10 cellular contexts compared by ENCODE assay signal in genomic region chr11:122157540-122158173, GRCh38. TPM values are rescaled to one million over a fixed set of nuclear protein-coding genes. Genes with fewer than 3 reads are reported as not detected.
A peak's percentile ranks its signal among the peaks of the same experiment; 100 is the strongest.
DNase-seq lines count a peak whose midpoint lies in the region; TF ChIP-seq lines count a peak whose summit lies in the region.
"Had no signal": no experiment of that assay in that cellular context is flagged by ENCODE, and none has a peak within 500 bp of the region (broad histone marks: within the 10 kb centered on the region; RNA-seq: fewer than 3 reads in every experiment).

No MANE protein-coding gene starts in this region.

- intact Hi-C loops in uterus (cut with DNase I; ENCODE audit: low total_unique reads): loop anchor here (10.0 kb wide), 2 partner anchors 47 to 53 kb away; no protein-coding TSS in a partner anchor

- H3K36me3 ChIP-seq in uterus: no peaks in the 10 kb centered on the region

- H3K27ac ChIP-seq in uterus: peak overlapping the region; percentile 87 to 93

- no peaks in the 10 kb centered on the region for H3K9me3 Mint-ChIP-seq in activated naive CD4-positive, alpha-beta T cell treated with anti-CD3 and anti-CD28 coated beads, Interleukin-2, amount 50 U/mL, for 24 hours
- H3K9me3 Mint-ChIP-seq in mesothelial cell of epicardium (no peaks in the 10 kb centered on the region), endothelial cell (ENCODE audit: unreplicated experiment) (no peaks in the 10 kb centered on the region)

- peak overlapping the region; percentile 64 for H3K4me3 Mint-ChIP-seq in activated naive CD4-positive, alpha-beta T cell treated with anti-CD3 and anti-CD28 coated beads, Interleukin-2, amount 50 U/mL, for 24 hours
- H3K4me3 Mint-ChIP-seq in mesothelial cell of epicardium (no peak overlapping the region), endothelial cell (ENCODE audit: unreplicated experiment) (no peak overlapping the region)

- peaks cover 0 to 6% of the 10 kb centered on the region in 2 donors for H3K4me1 ChIP-seq in uterus

- peaks cover 2% of the 10 kb centered on the region for H3K27me3 Mint-ChIP-seq in activated naive CD4-positive, alpha-beta T cell treated with anti-CD3 and anti-CD28 coated beads, Interleukin-2, amount 50 U/mL, for 24 hours
- H3K27me3 Mint-ChIP-seq in mesothelial cell of epicardium (ENCODE audit: low read depth) (peaks cover 1% of the 10 kb centered on the region), endothelial cell (ENCODE audit: unreplicated experiment) (no peaks in the 10 kb centered on the region)

- H3K9me3 ChIP-seq in uterus: no peaks in the 10 kb centered on the region

- H3K27me3 ChIP-seq in uterus: no peaks in the 10 kb centered on the region

- DNase-seq in activated naive CD4-positive, alpha-beta T cell treated with Interleukin-2 at 50 U/mL for 16 hours: no peak
- DNase-seq in astrocyte of the hippocampus (ENCODE audit: low read depth, low spot score) (peak; percentile 48), mesothelial cell of epicardium (ENCODE audit: low spot score in 2 of 2, unreplicated experiment in 2 of 2) (no peak), uterus (no peak), NCI-H2107 treated with DMSO at 0.1 percent for 48 hours (lab: John Stamatoyannopoulos, UW; ENCODE audit: unreplicated experiment) (no peak), endothelial cell (ENCODE audit: low spot score) (no peak), SHP77 (lab: John Stamatoyannopoulos, UW) (no peak)
- DNase-seq: activated CD8-positive, alpha-beta memory T cell treated with anti-CD3 and anti-CD28 coated beads, Interleukin-2, amount 50 U/mL, for 4 hours had no signal

- TF ChIP-seq POLR2A in uterus (IDR thresholded peaks at IDR 0.05): no peak

- H3K36me3 Mint-ChIP-seq in activated naive CD4-positive, alpha-beta T cell treated with anti-CD3 and anti-CD28 coated beads, Interleukin-2, amount 50 U/mL, for 24 hours: no peaks in the 10 kb centered on the region
- H3K36me3 Mint-ChIP-seq in mesothelial cell of epicardium: no peaks in the 10 kb centered on the region
- no peaks in the 10 kb centered on the region for H3K36me3 Mint-ChIP-seq in endothelial cell (ENCODE audit: low read depth, unreplicated experiment)

- peak overlapping the region; percentile 37 to 43 for H3K4me3 ChIP-seq in uterus

- no peak overlapping the region for H3K27ac Mint-ChIP-seq in activated naive CD4-positive, alpha-beta T cell treated with anti-CD3 and anti-CD28 coated beads, Interleukin-2, amount 50 U/mL, for 24 hours
- peak overlapping the region; percentile 75 for H3K27ac Mint-ChIP-seq in mesothelial cell of epicardium
- H3K27ac Mint-ChIP-seq in endothelial cell (ENCODE audit: unreplicated experiment): no peak overlapping the region

- no peak for TF ChIP-seq CTCF in mesothelial cell of epicardium (IDR thresholded peaks at IDR 0.05; ENCODE audit: unreplicated experiment)
- no peak for TF ChIP-seq CTCF in uterus (IDR thresholded peaks at IDR 0.05)
- no peak for TF ChIP-seq CTCF in endothelial cell (IDR thresholded peaks at IDR 0.05; ENCODE audit: unreplicated experiment)

- peaks cover 20% of the 10 kb centered on the region for H3K4me1 Mint-ChIP-seq in activated naive CD4-positive, alpha-beta T cell treated with anti-CD3 and anti-CD28 coated beads, Interleukin-2, amount 50 U/mL, for 24 hours
- H3K4me1 Mint-ChIP-seq in mesothelial cell of epicardium (peaks cover 39% of the 10 kb centered on the region), endothelial cell (ENCODE audit: unreplicated experiment) (peaks cover 11% of the 10 kb centered on the region)

RNA-seq across cellular contexts. Expression of gene BLID, which starts 41.6 kb away (rescaled TPM):
- 1.0 to 1.4 TPM (median 1.2 TPM) in 3 replicates for total RNA-seq in mesothelial cell of epicardium
- 10 to 100 TPM in 1 of 4 donors, 1 to 10 TPM in 2, under 1 TPM in 1; 0.77 to 14.0 (median 4.3) TPM for total RNA-seq in uterus
- total RNA-seq in endothelial cell (ENCODE audit: unreplicated experiment): not detected
- total RNA-seq: kidney epithelial cell had no signal
